18 cellular contexts compared by ENCODE assay signal in genomic region chr7:11194492-11194891, GRCh38.
"Had no signal": no experiment of that assay in that cellular context is flagged by ENCODE, and none has a peak within 500 bp of the region (broad histone marks: within the 10 kb centered on the region; RNA-seq: fewer than 3 reads in every experiment).

No MANE protein-coding gene starts in this region.

- H3K36me3 ChIP-seq: ascending aorta, suprapubic skin had no signal

- FAIRE-seq: bronchial epithelial cell, small intestine had no signal

- H3K4me1 ChIP-seq: ascending aorta had no signal

- H3K36me3 Mint-ChIP-seq: immature natural killer cell, T-cell had no signal

- ATAC-seq: naive thymus-derived CD4-positive, alpha-beta T cell; stimulated activated naive CD8-positive, alpha-beta T cell treated with anti-CD3 and anti-CD28 coated beads, Interleukin-15, Interleukin-2, amounts not matched to agents 100 U/mL and 50 U/mL, for 24 hours; T-cell had no signal

- H3K9me3 Mint-ChIP-seq: dendritic cell treated with granulocyte-macrophage colony-stimulating factor and Interleukin-4, amounts not matched to agents 40 ng/mL and 50 ng/mL, for 4 days; immature natural killer cell; naive thymus-derived CD4-positive, alpha-beta T cell; T-cell had no signal

- H3K9me3 ChIP-seq: ascending aorta, SK-N-SH, suprapubic skin had no signal

- DNase-seq: activated CD4-positive, CD25-positive, alpha-beta regulatory T cell treated with anti-CD3 and anti-CD28 coated beads, Interleukin-2, amount 50 U/mL, for 72 hours; activated naive CD4-positive, alpha-beta T cell treated with Interleukin-2 at 50 U/mL for 16 hours; effector memory CD4-positive, alpha-beta T cell; immature natural killer cell; mammary epithelial cell; naive thymus-derived CD4-positive, alpha-beta T cell; posterior cingulate gyrus; SK-N-SH; small intestine; stimulated activated CD4-positive, alpha-beta T cell treated with anti-CD3 and anti-CD28 coated beads, Interleukin-4, amount 100 ng/mL, for 24 hours; stimulated activated CD8-positive, alpha-beta memory T cell treated with anti-CD3 and anti-CD28 coated beads, Interleukin-4, amount 100 ng/mL, for 48 hours; stimulated activated naive CD8-positive, alpha-beta T cell treated with anti-CD3 and anti-CD28 coated beads, Interleukin-15, Interleukin-2, amounts not matched to agents 100 U/mL and 50 U/mL, for 24 hours; T-cell; T-helper 9 cell had no signal

- H3K27ac Mint-ChIP-seq: dendritic cell treated with granulocyte-macrophage colony-stimulating factor and Interleukin-4, amounts not matched to agents 40 ng/mL and 50 ng/mL, for 4 days; immature natural killer cell; T-cell had no signal

- H3K27me3 ChIP-seq: ascending aorta, suprapubic skin had no signal

- H3K4me1 Mint-ChIP-seq: immature natural killer cell had no signal

- H3K27ac ChIP-seq: ascending aorta, suprapubic skin had no signal

- H3K4me3 Mint-ChIP-seq: dendritic cell treated with granulocyte-macrophage colony-stimulating factor and Interleukin-4, amounts not matched to agents 40 ng/mL and 50 ng/mL, for 4 days; immature natural killer cell; naive thymus-derived CD4-positive, alpha-beta T cell; T-cell had no signal
